8 cellular contexts compared by ENCODE assay signal in the genomic region with DNA sequence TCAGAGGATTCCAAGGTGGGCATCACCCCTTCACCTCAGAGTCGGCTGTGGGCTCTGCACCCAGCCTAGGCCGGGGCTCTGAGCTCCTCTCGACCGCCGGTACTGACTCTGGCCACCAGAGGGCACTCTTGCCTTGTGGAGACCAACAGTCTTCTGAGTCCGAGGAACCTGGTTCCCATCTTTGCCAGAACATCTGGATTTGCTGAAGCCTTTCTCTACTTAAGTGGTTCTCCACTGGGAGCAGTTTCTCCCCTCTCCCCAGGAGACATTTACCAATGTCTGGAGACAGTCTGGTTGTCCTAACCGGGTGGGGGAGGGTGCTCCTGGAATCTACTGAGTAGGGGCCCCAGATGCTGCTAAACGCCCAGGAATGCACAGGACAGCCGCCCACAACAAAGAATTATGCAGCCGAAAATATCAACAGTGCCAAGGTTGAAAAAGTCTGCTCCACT. TPM values are rescaled to one million over a fixed set of nuclear protein-coding genes. Genes with fewer than 3 reads are reported as not detected.
DNase-seq lines count a peak whose midpoint lies in the region; ATAC-seq and TF ChIP-seq lines count a peak whose summit lies in the region.

No MANE protein-coding gene starts in this region.

- H3K9ac ChIP-seq in neural progenitor cell = no peak overlapping the region

- H3K4me3 ChIP-seq in RWPE2 (ENCODE audit: severe bottlenecking) = no peak overlapping the region
- peak overlapping the region; percentile 14 for H3K4me3 ChIP-seq in fibroblast of the aortic adventitia (ENCODE audit: low read depth, low read length)
- no peak overlapping the region for H3K4me3 ChIP-seq in neural progenitor cell

- H3K36me3 ChIP-seq in RWPE2 (ENCODE audit: low read depth) = no peaks in the 10 kb centered on the region
- no peaks in the 10 kb centered on the region for H3K36me3 ChIP-seq in neural progenitor cell

- H3K27ac ChIP-seq in RWPE2 (ENCODE audit: poor library complexity, severe bottlenecking) (no peak overlapping the region), neural progenitor cell (no peak overlapping the region)

- TF ChIP-seq CTCF in RWPE2 (IDR thresholded peaks at IDR 0.05; ENCODE audit: poor library complexity, severe bottlenecking) = peak; percentile 92
- peak; percentile 93 for TF ChIP-seq CTCF in fibroblast of the aortic adventitia (IDR thresholded peaks at IDR 0.05; ENCODE audit: insufficient read depth, low read length)
- TF ChIP-seq CTCF in neural progenitor cell (IDR thresholded peaks at IDR 0.05) = peak; percentile 98

- H3K4me1 ChIP-seq in RWPE2 (ENCODE audit: insufficient read depth, poor library complexity, severe bottlenecking) = no peaks in the 10 kb centered on the region
- no peaks in the 10 kb centered on the region for H3K4me1 ChIP-seq in neural progenitor cell

- H3K27me3 Mint-ChIP-seq in neural progenitor cell (ENCODE audit: insufficient read depth, low read depth) = peaks cover 6% of the 10 kb centered on the region

- DNase-seq in Daoy (ENCODE audit: low read depth) = peak; percentile 84
- DNase-seq in Kasumi-1 (lab: John Stamatoyannopoulos, UW) = peak; percentile 60 to 76
- DNase-seq in RWPE2 (ENCODE audit: low spot score) = no peak
- peak; percentile 76 to 82 for DNase-seq in activated T-helper 1 cell treated with anti-CD3 and anti-CD28 coated beads, Interleukin-2, amount 50 U/mL, for 16 hours (ENCODE audit: low read depth in 1 of 2, low spot score in 1 of 2)
- DNase-seq in fibroblast of the aortic adventitia (ENCODE audit: low read depth) = peak; percentile 95
- DNase-seq in neural progenitor cell (ENCODE audit: low spot score) = peak; percentile 93
- peak; percentile 93 for DNase-seq in stimulated activated naive CD8-positive, alpha-beta T cell treated with anti-CD3 and anti-CD28 coated beads, Interleukin-15, Interleukin-2, amounts not matched to agents 100 U/mL and 50 U/mL, for 24 hours

- H3K79me2 ChIP-seq in neural progenitor cell (ENCODE audit: low read depth) = no peaks in the 10 kb centered on the region

- H3K9me3 Mint-ChIP-seq in neural progenitor cell = no peaks in the 10 kb centered on the region

- no peak overlapping the region for H3K4me2 ChIP-seq in neural progenitor cell

- H3K9me3 ChIP-seq in RWPE2 (ENCODE audit: severe bottlenecking) (no peaks in the 10 kb centered on the region), neural progenitor cell (ENCODE audit: low read depth) (no peaks in the 10 kb centered on the region)

- H3K36me3 Mint-ChIP-seq in neural progenitor cell = no peaks in the 10 kb centered on the region

- ATAC-seq in RWPE2 (ENCODE audit: low read depth) = peak; percentile 87
- ATAC-seq in stimulated activated naive CD8-positive, alpha-beta T cell treated with anti-CD3 and anti-CD28 coated beads, Interleukin-15, Interleukin-2, amounts not matched to agents 100 U/mL and 50 U/mL, for 24 hours = peak; percentile 87
- ATAC-seq in GM21447 (IDR thresholded peaks at IDR 0.05; ENCODE audit: unreplicated experiment) = no peak

- H3F3A ChIP-seq in neural progenitor cell (ENCODE audit: low read depth) = no peaks in the 10 kb centered on the region

- peak overlapping the region; percentile 50 for H3K27ac Mint-ChIP-seq in neural progenitor cell

- no peak overlapping the region for H3K4me3 Mint-ChIP-seq in neural progenitor cell

- no peaks in the 10 kb centered on the region for H4K20me1 ChIP-seq in neural progenitor cell (ENCODE audit: low read depth)

- peaks cover 17% of the 10 kb centered on the region for H3K4me1 Mint-ChIP-seq in neural progenitor cell

- peak overlapping the region; percentile 75 for H2AFZ ChIP-seq in neural progenitor cell (replicated peaks)

- no peaks in the 10 kb centered on the region for H3K27me3 ChIP-seq in RWPE2 (ENCODE audit: insufficient read depth, poor library complexity, severe bottlenecking)
- no peaks in the 10 kb centered on the region for H3K27me3 ChIP-seq in neural progenitor cell

RNA-seq across cellular contexts. Expression of a gene that starts 9.4 kb away (rescaled TPM):
- not detected in 2 replicates for total RNA-seq in Daoy (2014; rRNA removed; shearing (Covaris generic))
- total RNA-seq in fibroblast of the aortic adventitia (ENCODE audit: low replicate concordance) = not detected in 2 replicates
- total RNA-seq in neural progenitor cell (ENCODE audit: low replicate concordance) = 0.25 TPM in 1 of 2 replicates, not detected in the other

RNA-seq across cellular contexts. Expression of a gene that starts 44.7 kb away (rescaled TPM):
- 12.6 and 16.3 TPM in 2 replicates for total RNA-seq in Daoy (2014; rRNA removed; shearing (Covaris generic))
- total RNA-seq in fibroblast of the aortic adventitia (ENCODE audit: low replicate concordance) = 32.2 and 53.2 TPM in 2 replicates
- total RNA-seq in neural progenitor cell (ENCODE audit: low replicate concordance) = 31.9 and 33.8 TPM in 2 replicates

RNA-seq across cellular contexts. Expression of a gene that starts 48.0 kb away (rescaled TPM):
- total RNA-seq in Daoy (2014; rRNA removed; shearing (Covaris generic)) = 6.7 and 7.1 TPM in 2 replicates
- total RNA-seq in fibroblast of the aortic adventitia (ENCODE audit: low replicate concordance) (10.9 and 17.0 TPM in 2 replicates), neural progenitor cell (ENCODE audit: low replicate concordance) (13.7 and 19.5 TPM in 2 replicates)
